ENCODE assay signal across 13 cellular contexts in the genomic region with DNA sequence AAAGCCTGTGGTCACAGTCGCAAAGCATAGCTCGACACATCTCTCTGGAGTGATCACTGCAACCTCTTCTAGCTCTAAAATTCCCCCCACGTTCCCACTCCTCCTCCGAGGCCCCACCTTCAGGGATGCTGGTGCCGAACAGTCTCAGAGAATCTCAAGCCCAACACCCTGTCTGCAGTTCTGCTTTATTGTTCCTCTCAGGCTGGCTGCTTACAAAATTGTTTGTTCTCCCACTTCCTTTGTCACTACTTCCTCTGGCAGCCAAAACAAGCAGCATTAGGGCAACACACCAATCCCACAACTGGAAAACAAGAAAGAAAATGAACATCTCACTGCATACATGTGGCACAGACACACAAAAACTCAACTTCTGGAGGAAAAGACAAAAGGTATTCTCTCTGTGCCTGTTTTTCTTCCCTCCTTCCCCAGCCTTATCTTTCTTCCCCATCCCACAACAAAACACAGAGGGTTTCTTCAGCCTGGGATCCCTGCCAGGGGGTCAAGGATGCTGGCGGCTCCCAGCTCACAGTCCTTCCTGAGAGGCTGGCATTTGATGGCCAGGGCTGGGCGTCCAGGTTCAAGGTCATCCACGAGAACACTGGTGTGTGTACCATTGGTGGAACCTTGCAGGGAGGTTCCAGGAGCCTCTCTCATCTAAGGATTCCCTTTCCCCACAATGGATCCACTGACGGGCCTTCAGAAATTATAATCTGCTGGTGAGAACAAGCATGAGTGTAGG.
DNase-seq lines count a peak whose midpoint lies in the region; ATAC-seq, FAIRE-seq and TF ChIP-seq lines count a peak whose summit lies in the region.
"Had no signal": no experiment of that assay in that cellular context is flagged by ENCODE, and none has a peak within 500 bp of the region (broad histone marks: within the 10 kb centered on the region; RNA-seq: fewer than 3 reads in every experiment).

No MANE protein-coding gene starts in this region.

- no peaks in the 10 kb centered on the region for H3K36me3 ChIP-seq in GM23248 (ENCODE audit: low read depth)
- no peaks in the 10 kb centered on the region for H3K36me3 ChIP-seq in heart right ventricle
- no peaks in the 10 kb centered on the region for H3K36me3 ChIP-seq in pancreas
- H3K36me3 ChIP-seq: tibial artery had no signal

- H3K9me3 ChIP-seq in GM23248 (ENCODE audit: low read depth), result no peaks in the 10 kb centered on the region
- no peaks in the 10 kb centered on the region for H3K9me3 ChIP-seq in heart right ventricle
- no peaks in the 10 kb centered on the region for H3K9me3 ChIP-seq in pancreas
- H3K9me3 ChIP-seq: Caco-2, tibial artery had no signal

- H3K4me3 ChIP-seq in GM23248, result no peak overlapping the region
- H3K4me3 ChIP-seq in heart right ventricle, result no peak overlapping the region
- no peak overlapping the region for H3K4me3 ChIP-seq in pancreas
- H3K4me3 ChIP-seq: tibial artery had no signal

- no peaks in the 10 kb centered on the region for H3K79me2 ChIP-seq in GM23248 (ENCODE audit: insufficient read depth)

- FAIRE-seq in pancreas (lab: Jason Lieb, UNC), result no peak

- DNase-seq in GM23248 (no peak), OCI-M1 (lab: John Stamatoyannopoulos, UW) (peak; percentile 2), heart right ventricle (peak in 1 of 2 donors; percentile 12), pancreas (no peak), HuH-7 (ENCODE audit: low spot score) (no peak), NCI-H1417 treated with DMSO at 0.1 percent for 48 hours (lab: John Stamatoyannopoulos, UW) (no peak)
- DNase-seq: activated CD4-positive, alpha-beta T cell treated with anti-CD3 and anti-CD28 coated beads for 48 hours; Caco-2; NCI-H226 had no signal

- in situ Hi-C loops in GM23248 (cut with MboI), result no loop called here

- H3K4me1 ChIP-seq in GM23248 (ENCODE audit: insufficient read depth), result peaks cover 43% of the 10 kb centered on the region
- peaks cover 0 to 28% (median 5%) of the 10 kb centered on the region in 9 donors for H3K4me1 ChIP-seq in heart right ventricle
- H3K4me1 ChIP-seq in pancreas, result no peaks in the 10 kb centered on the region
- H3K4me1 ChIP-seq: Caco-2 had no signal

- H2AFZ ChIP-seq in GM23248, result peak overlapping the region; percentile 41

- no peaks in the 10 kb centered on the region for H3K9me2 ChIP-seq in GM23248 (ENCODE audit: insufficient read depth)

- H3K27ac ChIP-seq in GM23248, result no peak overlapping the region
- H3K27ac ChIP-seq in heart right ventricle, result peak overlapping the region in 4 of 10 donors; percentile 33 to 82 (median 44)
- no peak overlapping the region for H3K27ac ChIP-seq in pancreas
- H3K27ac ChIP-seq: HL-60, tibial artery had no signal

- no peaks in the 10 kb centered on the region for H4K20me1 ChIP-seq in GM23248 (ENCODE audit: insufficient read depth)

- no peak overlapping the region for H3K9ac ChIP-seq in GM23248

- intact Hi-C loops in heart right ventricle (cut with DNase I), result no loop called here
- intact Hi-C loops in pancreas (cut with DNase I), result no loop called here

- H3K27me3 ChIP-seq in GM23248 (replicated peaks; ENCODE audit: insufficient read depth) (no peaks in the 10 kb centered on the region), heart right ventricle (no peaks in the 10 kb centered on the region), pancreas (no peaks in the 10 kb centered on the region)
- H3K27me3 ChIP-seq: tibial artery had no signal

- 70 to 74% methylated on average over 9 of the region's 9 CpGs for WGBS in GM23248 (ENCODE audit: low coverage in 1 of 2, low lambda C conversion rate in 2 of 2, missing lambda C conversion rate in 2 of 2), 2 experiments
- WGBS in heart right ventricle, 2 donors, result 51 to 59% methylated on average over 9 of the region's 9 CpGs
- WGBS in pancreas, 2 donors, result 48 to 55% methylated on average over 9 of the region's 9 CpGs

- ATAC-seq in heart right ventricle (peak in 7 of 8 donors; percentile 29 to 68 (median 51)), pancreas (peak in 3 of 4 donors; percentile 26 to 68 (median 57)), HG02588 (IDR thresholded peaks at IDR 0.05; ENCODE audit: unreplicated experiment) (no peak), GM18519 (IDR thresholded peaks at IDR 0.05; ENCODE audit: low FRiP score, unreplicated experiment) (no peak)

- TF ChIP-seq CTCF in heart right ventricle (IDR thresholded peaks at IDR 0.05) (no peak), pancreas (IDR thresholded peaks at IDR 0.05) (no peak)

- H3K4me2 ChIP-seq in GM23248 (ENCODE audit: unreplicated experiment), result no peak overlapping the region

- H3F3A ChIP-seq in GM23248 (ENCODE audit: insufficient read depth), result peaks cover 33% of the 10 kb centered on the region; the same call in 1 of the 2 replicates

Comparison
In these comparisons a context has a peak if more than half of its experiments do, and no peak if none do; other contexts are left out.
1. ATAC-seq: peak in heart right ventricle (7 of 8) and pancreas (3 of 4); none in HG02588 (single experiment) and GM18519 (single experiment).